In genomic region chr10:79559726-79560125, GRCh38 we compare ENCODE assay signal across 1 cellular context.
TF ChIP-seq lines count a peak whose summit lies in the region.

No MANE protein-coding gene starts in this region.

TF ChIP-seq in K562, 482 proteins besides CTCF, POLR2A, EP300 and RAD21:
- no peak for TF ChIP-seq MTF1 (CRISPR knock-in tag; IDR thresholded peaks at IDR 0.05; ENCODE audit: borderline replicate concordance)
- TF ChIP-seq JUN (IDR thresholded peaks at IDR 0.05; ENCODE audit: borderline replicate concordance, low read depth, low read length), result 0 out of 2 replicates have a peak, but pooled peaks have one; percentile 14
- no peak for TF ChIP-seq JUN (CRISPR knock-in tag; IDR thresholded peaks at IDR 0.05; ENCODE audit: borderline replicate concordance)
